In genomic region chr2:108491848-108492247, GRCh38 we compare ENCODE assay signal across 14 cellular contexts.
"Had no signal": no experiment of that assay in that cellular context is flagged by ENCODE, and none has a peak within 500 bp of the region (broad histone marks: within the 10 kb centered on the region; RNA-seq: fewer than 3 reads in every experiment).

No MANE protein-coding gene starts in this region.

- H3K4me3 ChIP-seq: right atrium auricular region, SK-N-MC, tibial artery, vagina had no signal

- H3K4me1 Mint-ChIP-seq: activated B cell treated with CpG ODN at 0.5 μM for 24 hours; naive B cell; stimulated activated memory B cell treated with anti-CD40 and anti-IgM and Interleukin-4, amounts not matched to agents 10 μg/mL and 1 μg/mL and 100 μg/mL, for 72 hours; T-helper 17 cell had no signal

- H3K9me3 ChIP-seq: right atrium auricular region, tibial artery, vagina had no signal

- H3K9me3 Mint-ChIP-seq: activated B cell treated with CpG ODN at 0.5 μM for 24 hours; dendritic cell treated with granulocyte-macrophage colony-stimulating factor and Interleukin-4, amounts not matched to agents 40 ng/mL and 50 ng/mL, for 4 days; naive B cell; stimulated activated memory B cell treated with anti-CD40 and anti-IgM and Interleukin-4, amounts not matched to agents 10 μg/mL and 1 μg/mL and 100 μg/mL, for 72 hours had no signal

- H3K27me3 ChIP-seq: right atrium auricular region, tibial artery, vagina had no signal

- H3K4me3 Mint-ChIP-seq: activated B cell treated with CpG ODN at 0.5 μM for 24 hours; dendritic cell treated with granulocyte-macrophage colony-stimulating factor and Interleukin-4, amounts not matched to agents 40 ng/mL and 50 ng/mL, for 4 days; naive B cell; stimulated activated memory B cell treated with anti-CD40 and anti-IgM and Interleukin-4, amounts not matched to agents 10 μg/mL and 1 μg/mL and 100 μg/mL, for 72 hours; T-helper 17 cell had no signal

- H3K27ac Mint-ChIP-seq: activated B cell treated with CpG ODN at 0.5 μM for 24 hours; dendritic cell treated with granulocyte-macrophage colony-stimulating factor and Interleukin-4, amounts not matched to agents 40 ng/mL and 50 ng/mL, for 4 days; stimulated activated memory B cell treated with anti-CD40 and anti-IgM and Interleukin-4, amounts not matched to agents 10 μg/mL and 1 μg/mL and 100 μg/mL, for 72 hours; T-helper 17 cell had no signal

- DNase-seq: activated B cell treated with CpG ODN at 0.5 μM for 24 hours; activated CD4-positive, alpha-beta T cell treated with anti-CD3 and anti-CD28 coated beads, Interleukin-2, amount 50 U/mL, for 48 hours; activated CD8-positive, alpha-beta memory T cell treated with anti-CD3 and anti-CD28 coated beads, Interleukin-2, amount 50 U/mL, for 48 hours; central memory CD4-positive, alpha-beta T cell; erythroblast; naive B cell; posterior cingulate gyrus; T-helper 17 cell; tibial artery had no signal

- ATAC-seq: stimulated activated memory B cell treated with anti-CD40 and anti-IgM and Interleukin-4, amounts not matched to agents 10 μg/mL and 1 μg/mL and 100 μg/mL, for 72 hours; T-helper 17 cell had no signal

- H3K27me3 Mint-ChIP-seq: activated B cell treated with CpG ODN at 0.5 μM for 24 hours; dendritic cell treated with granulocyte-macrophage colony-stimulating factor and Interleukin-4, amounts not matched to agents 40 ng/mL and 50 ng/mL, for 4 days; naive B cell; stimulated activated memory B cell treated with anti-CD40 and anti-IgM and Interleukin-4, amounts not matched to agents 10 μg/mL and 1 μg/mL and 100 μg/mL, for 72 hours; T-helper 17 cell had no signal

- H3K4me1 ChIP-seq: right atrium auricular region, tibial artery, vagina had no signal

- H3K27ac ChIP-seq: right atrium auricular region, SK-N-MC, tibial artery, vagina had no signal
